Comparison of ENCODE assay signal across 29 cellular contexts in the genomic region with DNA sequence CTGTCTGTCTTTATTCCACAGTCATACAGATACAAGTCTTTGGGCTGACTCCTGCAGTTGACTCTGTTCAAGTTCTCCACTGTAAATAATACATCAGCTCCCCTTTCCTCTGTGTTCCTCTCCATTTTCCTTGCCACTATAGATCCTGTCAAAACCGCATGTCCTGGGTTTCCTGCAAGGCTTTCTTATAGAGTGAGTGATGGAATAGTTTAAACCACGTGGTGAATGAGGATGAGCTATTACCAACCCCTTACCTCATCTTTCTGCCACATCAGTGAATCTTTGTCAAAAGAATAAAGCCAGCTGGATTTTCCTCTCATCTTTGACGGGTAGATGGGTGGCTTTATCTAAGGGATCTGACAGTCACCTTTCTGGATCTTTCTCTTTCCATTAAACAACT. TPM values are rescaled to one million over a fixed set of nuclear protein-coding genes. Genes with fewer than 3 reads are reported as not detected.
DNase-seq lines count a peak whose midpoint lies in the region; FAIRE-seq and TF ChIP-seq lines count a peak whose summit lies in the region.
"Had no signal": no experiment of that assay in that cellular context is flagged by ENCODE, and none has a peak within 500 bp of the region (broad histone marks: within the 10 kb centered on the region; RNA-seq: fewer than 3 reads in every experiment).

No MANE protein-coding gene starts in this region.

- TF ChIP-seq CTCF in bronchial epithelial cell (IDR thresholded peaks at IDR 0.05; ENCODE audit: insufficient read depth, low read length, severe bottlenecking) (no peak), neural cell (IDR thresholded peaks at IDR 0.05; ENCODE audit: poor library complexity, severe bottlenecking) (no peak)

- H3K27me3 Mint-ChIP-seq in activated CD4-positive, alpha-beta memory T cell treated with anti-CD3 and anti-CD28 coated beads, Interleukin-2, amount 10 ng/mL, durations not matched to agents 7 days and 5 days = peaks cover 37% of the 10 kb centered on the region

- no peaks in the 10 kb centered on the region for H3K79me2 ChIP-seq in neural cell (replicated peaks; ENCODE audit: insufficient read depth, low read length)

- no peak overlapping the region for H3K4me3 ChIP-seq in BLaER1
- H3K4me3 ChIP-seq in bronchial epithelial cell (ENCODE audit: low read depth, low read length) = no peak overlapping the region
- no peak overlapping the region for H3K4me3 ChIP-seq in neural cell (ENCODE audit: low read length)
- H3K4me3 ChIP-seq: A549; BLaER1 treated with 17β-estradiol and CSF1 and Interleukin-3, amounts not matched to agents 10 nM and 100 nM; GM12878 had no signal

- DNase-seq in NCI-H1694 treated with DMSO at 0.1 percent for 48 hours (lab: John Stamatoyannopoulos, UW) = peak; percentile 51
- DNase-seq in NCI-H1694 (lab: John Stamatoyannopoulos, UW) = no peak
- no peak for DNase-seq in bronchial epithelial cell (ENCODE audit: low read depth)
- no peak for DNase-seq in urothelium cell line (ENCODE audit: low spot score)
- DNase-seq in HuH-7 (ENCODE audit: low spot score) = no peak
- DNase-seq in activated CD4-positive, alpha-beta memory T cell treated with anti-CD3 and anti-CD28 coated beads, Interleukin-2, amount 10 ng/mL, durations not matched to agents 7 days and 5 days = no peak
- DNase-seq: ACHN; BE2C; Caco-2; CD4-positive, alpha-beta T cell; CD8-positive, alpha-beta T cell; DMS 273 treated with DMSO at 0.1 percent for 48 hours; DMS153; DMS53; DMS79; DND-41; EL; GDM1 had no signal

- no peaks in the 10 kb centered on the region for H3F3A ChIP-seq in neural cell (ENCODE audit: insufficient read depth, low read length, poor library complexity, severe bottlenecking)

- no peaks in the 10 kb centered on the region for H3K36me3 ChIP-seq in BLaER1
- no peaks in the 10 kb centered on the region for H3K36me3 ChIP-seq in bronchial epithelial cell (ENCODE audit: control insufficient read depth, insufficient read depth, low read length)
- H3K36me3 ChIP-seq in neural cell (ENCODE audit: insufficient read depth, low read length) = no peaks in the 10 kb centered on the region
- H3K36me3 ChIP-seq: BE2C; BLaER1 treated with 17β-estradiol and CSF1 and Interleukin-3, amounts not matched to agents 10 nM and 100 nM had no signal

- H3K4me2 ChIP-seq in BLaER1 (0 out of 2 replicates have a peak overlapping the region, but pooled peaks have one; percentile 27), neural cell (ENCODE audit: low read length) (no peak overlapping the region)
- H3K4me2 ChIP-seq: A549 had no signal

- H3K27ac ChIP-seq in BLaER1 = no peak overlapping the region
- peak overlapping the region; percentile 87 for H3K27ac ChIP-seq in neural cell (ENCODE audit: low read length)
- H3K27ac ChIP-seq: 22Rv1; A549; BLaER1 treated with 17β-estradiol and CSF1 and Interleukin-3, amounts not matched to agents 10 nM and 100 nM; C4-2B had no signal

- TF ChIP-seq EP300 in neural cell (conservative IDR thresholded peaks at IDR 0.05; ENCODE audit: poor library complexity, severe bottlenecking) = peak; percentile 89

- H3K4me3 Mint-ChIP-seq in activated CD4-positive, alpha-beta memory T cell treated with anti-CD3 and anti-CD28 coated beads, Interleukin-2, amount 10 ng/mL, durations not matched to agents 7 days and 5 days = no peak overlapping the region
- H3K4me3 Mint-ChIP-seq: CD4-positive, alpha-beta T cell; CD8-positive, alpha-beta T cell had no signal

- CTCF ChIA-PET in activated CD4-positive, alpha-beta memory T cell treated with anti-CD3 and anti-CD28 coated beads, Interleukin-2, amount 10 ng/mL, durations not matched to agents 7 days and 5 days (lab: Charles Lee) = interaction anchor here (1.9 kb wide), 1 partner anchor 28 kb away, joined by 6 read pairs; no protein-coding TSS in a partner anchor

- no peak overlapping the region for H3K9ac ChIP-seq in BLaER1
- H3K9ac ChIP-seq in neural cell (ENCODE audit: low read length) = peak overlapping the region; percentile 58
- H3K9ac ChIP-seq: BLaER1 treated with 17β-estradiol and CSF1 and Interleukin-3, amounts not matched to agents 10 nM and 100 nM had no signal

- peaks cover 4% of the 10 kb centered on the region for H3K4me1 Mint-ChIP-seq in activated CD4-positive, alpha-beta memory T cell treated with anti-CD3 and anti-CD28 coated beads, Interleukin-2, amount 10 ng/mL, durations not matched to agents 7 days and 5 days

- H3K4me1 ChIP-seq in BLaER1 = peaks cover 39% of the 10 kb centered on the region
- H3K4me1 ChIP-seq: A549, BE2C, Caco-2 had no signal

- peak; percentile 26 for TF ChIP-seq RAD21 in neural cell (conservative IDR thresholded peaks at IDR 0.05)

- no peaks in the 10 kb centered on the region for H3K9me3 ChIP-seq in BLaER1
- no peaks in the 10 kb centered on the region for H3K9me3 ChIP-seq in neural cell (ENCODE audit: low read length)
- H3K9me3 ChIP-seq: A549; BE2C; BLaER1 treated with 17β-estradiol and CSF1 and Interleukin-3, amounts not matched to agents 10 nM and 100 nM; Caco-2 had no signal

- H3K9me3 Mint-ChIP-seq in activated CD4-positive, alpha-beta memory T cell treated with anti-CD3 and anti-CD28 coated beads, Interleukin-2, amount 10 ng/mL, durations not matched to agents 7 days and 5 days = no peaks in the 10 kb centered on the region
- H3K9me3 Mint-ChIP-seq: CD4-positive, alpha-beta T cell; CD8-positive, alpha-beta T cell had no signal

- H3K36me3 Mint-ChIP-seq in activated CD4-positive, alpha-beta memory T cell treated with anti-CD3 and anti-CD28 coated beads, Interleukin-2, amount 10 ng/mL, durations not matched to agents 7 days and 5 days (ENCODE audit: low read depth) = no peaks in the 10 kb centered on the region
- H3K36me3 Mint-ChIP-seq: CD8-positive, alpha-beta T cell had no signal

- H2AFZ ChIP-seq in neural cell (ENCODE audit: low read depth, low read length) = peak overlapping the region; percentile 22

- H3K27me3 ChIP-seq in BLaER1 (no peaks in the 10 kb centered on the region), bronchial epithelial cell (ENCODE audit: control insufficient read depth, insufficient read depth, low read length) (no peaks in the 10 kb centered on the region), neural cell (ENCODE audit: insufficient read depth, low read depth, low read length) (peaks cover 20% of the 10 kb centered on the region)

- H3K27ac Mint-ChIP-seq in activated CD4-positive, alpha-beta memory T cell treated with anti-CD3 and anti-CD28 coated beads, Interleukin-2, amount 10 ng/mL, durations not matched to agents 7 days and 5 days = no peak overlapping the region
- H3K27ac Mint-ChIP-seq: CD4-positive, alpha-beta T cell; CD8-positive, alpha-beta T cell had no signal

- no peaks in the 10 kb centered on the region for H4K20me1 ChIP-seq in BLaER1
- no peaks in the 10 kb centered on the region for H4K20me1 ChIP-seq in neural cell (ENCODE audit: insufficient read depth)
- H4K20me1 ChIP-seq: BLaER1 treated with 17β-estradiol and CSF1 and Interleukin-3, amounts not matched to agents 10 nM and 100 nM had no signal

- POLR2A ChIA-PET in activated CD4-positive, alpha-beta memory T cell treated with anti-CD3 and anti-CD28 coated beads, Interleukin-2, amount 10 ng/mL, durations not matched to agents 7 days and 5 days (lab: Charles Lee) = no interaction called here

- H3K9me2 ChIP-seq in neural cell (ENCODE audit: insufficient read depth, low read length) = no peaks in the 10 kb centered on the region

- FAIRE-seq in bronchial epithelial cell (lab: Jason Lieb, UNC) (peak; percentile 18), urothelium cell line (lab: Jason Lieb, UNC) (no peak)
- FAIRE-seq: A549, GM12878, GM12892, GM18507 had no signal

TF ChIP-seq in neural cell, 6 proteins besides CTCF, POLR2A, EP300 and RAD21:
- TF ChIP-seq SMC3 (conservative IDR thresholded peaks at IDR 0.05; ENCODE audit: poor library complexity) (no peak), POLR2AphosphoS5 (IDR thresholded peaks at IDR 0.05) (peak; percentile 61), EZH2 (IDR thresholded peaks at IDR 0.05; ENCODE audit: borderline replicate concordance, insufficient read depth, low read length, poor library complexity, severe bottlenecking) (no peak), MXI1 (conservative IDR thresholded peaks at IDR 0.05; ENCODE audit: poor library complexity, severe bottlenecking) (peak; percentile 40)
- TF ChIP-seq, protein P1, sequence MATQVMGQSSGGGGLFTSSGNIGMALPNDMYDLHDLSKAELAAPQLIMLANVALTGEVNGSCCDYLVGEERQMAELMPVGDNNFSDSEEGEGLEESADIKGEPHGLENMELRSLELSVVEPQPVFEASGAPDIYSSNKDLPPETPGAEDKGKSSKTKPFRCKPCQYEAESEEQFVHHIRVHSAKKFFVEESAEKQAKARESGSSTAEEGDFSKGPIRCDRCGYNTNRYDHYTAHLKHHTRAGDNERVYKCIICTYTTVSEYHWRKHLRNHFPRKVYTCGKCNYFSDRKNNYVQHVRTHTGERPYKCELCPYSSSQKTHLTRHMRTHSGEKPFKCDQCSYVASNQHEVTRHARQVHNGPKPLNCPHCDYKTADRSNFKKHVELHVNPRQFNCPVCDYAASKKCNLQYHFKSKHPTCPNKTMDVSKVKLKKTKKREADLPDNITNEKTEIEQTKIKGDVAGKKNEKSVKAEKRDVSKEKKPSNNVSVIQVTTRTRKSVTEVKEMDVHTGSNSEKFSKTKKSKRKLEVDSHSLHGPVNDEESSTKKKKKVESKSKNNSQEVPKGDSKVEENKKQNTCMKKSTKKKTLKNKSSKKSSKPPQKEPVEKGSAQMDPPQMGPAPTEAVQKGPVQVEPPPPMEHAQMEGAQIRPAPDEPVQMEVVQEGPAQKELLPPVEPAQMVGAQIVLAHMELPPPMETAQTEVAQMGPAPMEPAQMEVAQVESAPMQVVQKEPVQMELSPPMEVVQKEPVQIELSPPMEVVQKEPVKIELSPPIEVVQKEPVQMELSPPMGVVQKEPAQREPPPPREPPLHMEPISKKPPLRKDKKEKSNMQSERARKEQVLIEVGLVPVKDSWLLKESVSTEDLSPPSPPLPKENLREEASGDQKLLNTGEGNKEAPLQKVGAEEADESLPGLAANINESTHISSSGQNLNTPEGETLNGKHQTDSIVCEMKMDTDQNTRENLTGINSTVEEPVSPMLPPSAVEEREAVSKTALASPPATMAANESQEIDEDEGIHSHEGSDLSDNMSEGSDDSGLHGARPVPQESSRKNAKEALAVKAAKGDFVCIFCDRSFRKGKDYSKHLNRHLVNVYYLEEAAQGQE (IDR thresholded peaks at IDR 0.05; ENCODE audit: borderline replicate concordance) = peak; percentile 67

RNA-seq across cellular contexts. Expression of a gene that starts 3.9 kb away (rescaled TPM):
- total RNA-seq in bronchial epithelial cell = 9.2 and 12.4 TPM in 2 replicates
- polyA plus RNA-seq in neural cell = 9.0 and 15.9 TPM in 2 replicates
- 9.8 and 12.2 TPM in 2 replicates for polyA minus RNA-seq in neural cell
- not detected for total RNA-seq in activated CD4-positive, alpha-beta memory T cell treated with anti-CD3 and anti-CD28 coated beads, Interleukin-2, amount 10 ng/mL, durations not matched to agents 7 days and 5 days
- total RNA-seq: A172; Caco-2; CD4-positive, alpha-beta T cell; CD8-positive, alpha-beta T cell; G401 had no signal
